ENCODE assay signal across 11 cellular contexts in the genomic region with DNA sequence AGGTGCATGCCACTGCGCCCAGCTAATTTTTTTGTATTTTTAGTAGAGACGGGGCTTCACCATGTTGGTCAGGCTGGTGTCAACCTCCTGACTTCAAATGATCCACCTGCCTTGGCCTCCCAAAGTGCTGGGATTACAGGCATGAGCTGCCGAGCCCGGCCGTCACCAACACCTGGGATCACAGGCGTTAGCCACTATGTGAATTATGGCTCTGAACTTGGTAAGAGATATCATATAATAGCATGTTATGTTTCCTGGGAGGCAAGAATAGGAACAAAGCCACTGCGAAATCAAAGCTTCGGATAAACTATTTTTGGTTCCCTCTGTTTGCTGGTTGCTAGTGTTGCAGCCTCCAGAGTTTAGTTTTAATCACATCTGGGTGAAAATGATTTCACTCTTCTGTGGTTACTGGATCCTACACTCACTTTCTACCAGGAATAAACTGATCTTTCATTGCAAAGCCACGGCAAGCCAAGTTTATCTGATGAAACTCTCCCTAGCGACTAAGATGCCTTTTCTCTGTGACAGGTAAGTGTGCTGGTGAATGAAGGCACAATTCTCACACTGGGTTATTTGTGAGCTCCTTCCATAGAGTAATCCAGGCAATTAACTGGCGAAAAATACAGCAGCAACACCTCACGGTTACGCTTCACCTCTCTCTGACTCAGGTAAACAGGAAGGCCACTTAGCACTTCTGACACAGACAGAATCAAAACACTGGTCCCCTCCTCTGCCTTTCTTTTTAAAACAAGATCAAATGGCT. TPM values are rescaled to one million over a fixed set of nuclear protein-coding genes. Genes with fewer than 3 reads are reported as not detected.
DNase-seq lines count a peak whose midpoint lies in the region; ATAC-seq and TF ChIP-seq lines count a peak whose summit lies in the region.
"Had no signal": no experiment of that assay in that cellular context is flagged by ENCODE, and none has a peak within 500 bp of the region (broad histone marks: within the 10 kb centered on the region; RNA-seq: fewer than 3 reads in every experiment).

No MANE protein-coding gene starts in this region.

- CTCF ChIA-PET in Caco-2 (lab: Charles Lee): interaction anchor here (0.7 kb wide), 1 partner anchor 85 kb away, joined by 3 read pairs; no protein-coding TSS in a partner anchor
- CTCF ChIA-PET in OCI-LY7 (lab: Charles Lee; ENCODE audit: unreplicated experiment): no interaction called here
- CTCF ChIA-PET in A673 (lab: Charles Lee): no interaction called here
- CTCF ChIA-PET in activated CD8-positive, alpha-beta memory T cell treated with anti-CD3 and anti-CD28 coated beads, Interleukin-2, amount 10 ng/mL, durations not matched to agents 7 days and 5 days (lab: Charles Lee): no interaction called here

- H3K27me3 Mint-ChIP-seq in Caco-2 (ENCODE audit: insufficient read depth, unreplicated experiment) (no peaks in the 10 kb centered on the region), neural crest cell (ENCODE audit: low read depth) (no peaks in the 10 kb centered on the region)
- no peaks in the 10 kb centered on the region for H3K27me3 Mint-ChIP-seq in activated CD8-positive, alpha-beta memory T cell treated with anti-CD3 and anti-CD28 coated beads, Interleukin-2, amount 10 ng/mL, durations not matched to agents 7 days and 5 days

- H2AFZ ChIP-seq in OCI-LY7 (ENCODE audit: low read length): no peak overlapping the region; the same call in 1 of the 2 replicates

- intact Hi-C loops in Caco-2 (cut with micrococcal nuclease; ENCODE audit: unreplicated experiment) (loop anchor here (5.0 kb wide), 1 partner anchor 58 kb away; a partner anchor contains a TSS), OCI-LY7 (cut with micrococcal nuclease; ENCODE audit: unreplicated experiment) (no loop called here), dorsolateral prefrontal cortex (cut with DNase I) (loop anchor here (5.0 to 10.0 kb wide), 4 partner anchors 58 to 210 kb away; a partner anchor contains a TSS), A673 (cut with micrococcal nuclease; ENCODE audit: unreplicated experiment) (no loop called here)

- no peaks in the 10 kb centered on the region for H3K27me3 ChIP-seq in Caco-2 (replicated peaks; ENCODE audit: control insufficient read depth, insufficient read depth, low read length)
- H3K27me3 ChIP-seq in dorsolateral prefrontal cortex: no peaks in the 10 kb centered on the region
- no peaks in the 10 kb centered on the region for H3K27me3 ChIP-seq in A673 (replicated peaks; ENCODE audit: insufficient read depth, low read depth, low read length, poor library complexity)
- H3K27me3 ChIP-seq: neutrophil had no signal

- H3K9me2 ChIP-seq in OCI-LY7 (ENCODE audit: insufficient read depth, low read length): no peaks in the 10 kb centered on the region

- H3K4me3 ChIP-seq in Caco-2 (ENCODE audit: low read depth, low read length): no peak overlapping the region
- H3K4me3 ChIP-seq in OCI-LY7 (ENCODE audit: low read depth, low read length, poor library complexity, severe bottlenecking): no peak overlapping the region
- H3K4me3 ChIP-seq in dorsolateral prefrontal cortex: peak overlapping the region in 1 of 59 donors; percentile 15
- H3K4me3 ChIP-seq in A673 (ENCODE audit: low read depth, low read length, poor library complexity, severe bottlenecking): no peak overlapping the region

- H3K4me3 Mint-ChIP-seq in Caco-2 (ENCODE audit: unreplicated experiment) (no peak overlapping the region), neural crest cell (no peak overlapping the region)
- H3K4me3 Mint-ChIP-seq in activated CD8-positive, alpha-beta memory T cell treated with anti-CD3 and anti-CD28 coated beads, Interleukin-2, amount 10 ng/mL, durations not matched to agents 7 days and 5 days: no peak overlapping the region

- H3K36me3 Mint-ChIP-seq in Caco-2 (ENCODE audit: insufficient read depth, unreplicated experiment): peaks cover 32% of the 10 kb centered on the region
- peaks cover 3% of the 10 kb centered on the region for H3K36me3 Mint-ChIP-seq in neural crest cell (ENCODE audit: low read depth)
- peaks cover 3% of the 10 kb centered on the region for H3K36me3 Mint-ChIP-seq in activated CD8-positive, alpha-beta memory T cell treated with anti-CD3 and anti-CD28 coated beads, Interleukin-2, amount 10 ng/mL, durations not matched to agents 7 days and 5 days

- DNase-seq in Caco-2 (no peak), OCI-LY7 (ENCODE audit: low spot score) (peak; percentile 18), dorsolateral prefrontal cortex (no peak), neural crest cell (ENCODE audit: low read depth, low spot score) (no peak), A673 (ENCODE audit: low spot score) (no peak)
- no peak for DNase-seq in activated effector memory CD4-positive, alpha-beta T cell treated with Interleukin-2 at 50 U/mL for 16 hours
- no peak for DNase-seq in activated CD8-positive, alpha-beta memory T cell treated with anti-CD3 and anti-CD28 coated beads, Interleukin-2, amount 10 ng/mL, durations not matched to agents 7 days and 5 days
- DNase-seq: DND-41; erythroblast; stimulated activated CD4-positive, alpha-beta T cell treated with anti-CD3 and anti-CD28 coated beads, Interleukin-1b, Interleukin-23, amount 100 ng/mL, for 48 hours had no signal

- H3K9me3 ChIP-seq in Caco-2: no peaks in the 10 kb centered on the region
- H3K9me3 ChIP-seq in OCI-LY7 (ENCODE audit: low read length): no peaks in the 10 kb centered on the region
- no peaks in the 10 kb centered on the region for H3K9me3 ChIP-seq in A673 (ENCODE audit: low read depth, low read length, poor library complexity, severe bottlenecking)
- H3K9me3 ChIP-seq: neutrophil had no signal

- no peaks in the 10 kb centered on the region for H4K20me1 ChIP-seq in OCI-LY7 (ENCODE audit: insufficient read depth, low read length)

- peaks cover 2% of the 10 kb centered on the region; the same call in 1 of the 2 replicates for H3K36me3 ChIP-seq in Caco-2 (ENCODE audit: control insufficient read depth, insufficient read depth, low read length)
- no peaks in the 10 kb centered on the region; the same call in 1 of the 2 replicates for H3K36me3 ChIP-seq in OCI-LY7 (ENCODE audit: insufficient read depth, low read length)
- peaks cover 13% of the 10 kb centered on the region for H3K36me3 ChIP-seq in A673 (ENCODE audit: insufficient read depth, low read length, poor library complexity, severe bottlenecking)

- H3K9me3 Mint-ChIP-seq in Caco-2 (ENCODE audit: unreplicated experiment): no peaks in the 10 kb centered on the region
- H3K9me3 Mint-ChIP-seq in neural crest cell: no peaks in the 10 kb centered on the region
- no peaks in the 10 kb centered on the region for H3K9me3 Mint-ChIP-seq in activated CD8-positive, alpha-beta memory T cell treated with anti-CD3 and anti-CD28 coated beads, Interleukin-2, amount 10 ng/mL, durations not matched to agents 7 days and 5 days (ENCODE audit: low read depth)

- peaks cover 18% of the 10 kb centered on the region for H3K4me1 ChIP-seq in Caco-2
- peaks cover 12% of the 10 kb centered on the region for H3K4me1 ChIP-seq in OCI-LY7 (ENCODE audit: insufficient read depth, low read length, poor library complexity, severe bottlenecking)
- H3K4me1 ChIP-seq in A673 (ENCODE audit: insufficient read depth, low read length, poor library complexity, severe bottlenecking): no peaks in the 10 kb centered on the region

- peaks cover 25% of the 10 kb centered on the region for H3K4me1 Mint-ChIP-seq in Caco-2 (ENCODE audit: low read depth, unreplicated experiment)
- peaks cover 4% of the 10 kb centered on the region for H3K4me1 Mint-ChIP-seq in neural crest cell
- peaks cover 1% of the 10 kb centered on the region for H3K4me1 Mint-ChIP-seq in activated CD8-positive, alpha-beta memory T cell treated with anti-CD3 and anti-CD28 coated beads, Interleukin-2, amount 10 ng/mL, durations not matched to agents 7 days and 5 days

- no peak for ATAC-seq in activated CD8-positive, alpha-beta memory T cell treated with anti-CD3 and anti-CD28 coated beads, Interleukin-2, amount 10 ng/mL, durations not matched to agents 7 days and 5 days

- H3K27ac ChIP-seq in OCI-LY7 (ENCODE audit: low read depth, low read length, poor library complexity, severe bottlenecking) (peak overlapping the region; percentile 30), dorsolateral prefrontal cortex (peak overlapping the region; percentile 9 to 98 (median 72)), A673 (ENCODE audit: low read depth, low read length, poor library complexity, severe bottlenecking) (no peak overlapping the region)
- H3K27ac ChIP-seq: neutrophil had no signal

- TF ChIP-seq CTCF in Caco-2 (IDR thresholded peaks at IDR 0.05; ENCODE audit: insufficient read depth in 1 of 2, low read depth in 1 of 2, low read length in 1 of 2, severe bottlenecking in 1 of 2, unreplicated experiment in 1 of 2): no peak
- TF ChIP-seq CTCF in OCI-LY7 (conservative IDR thresholded peaks at IDR 0.05; ENCODE audit: low read length): no peak
- no peak for TF ChIP-seq CTCF in dorsolateral prefrontal cortex (IDR thresholded peaks at IDR 0.05 in 54 of 56, conservative IDR thresholded peaks at IDR 0.05 in 2 of 56; ENCODE audit: low read depth in 1 of 56, partially characterized antibody in 56 of 56)
- no peak for TF ChIP-seq CTCF in neural crest cell (conservative IDR thresholded peaks at IDR 0.05)
- no peak for TF ChIP-seq CTCF in A673 (conservative IDR thresholded peaks at IDR 0.05; ENCODE audit: low read depth, low read length)

- BruUV-seq in Caco-2 (replicated peaks; lab: Mats Ljungman, UMichigan): no TSS peak
- no TSS peak for BruUV-seq in OCI-LY7 (replicated peaks; lab: Mats Ljungman, UMichigan)
- BruUV-seq in A673 (replicated peaks; lab: Mats Ljungman, UMichigan): no TSS peak

- POLR2A ChIA-PET in Caco-2 (lab: Charles Lee): interaction anchor here (0.5 kb wide), 1 partner anchor 324 kb away, joined by 5 read pairs; no protein-coding TSS in a partner anchor
- POLR2A ChIA-PET in OCI-LY7 (lab: Charles Lee): interaction anchor here (0.6 to 0.9 kb wide), 3 partner anchors 15 to 1630 kb away, joined by 3 to 5 read pairs (median 3); no protein-coding TSS in a partner anchor
- POLR2A ChIA-PET in A673 (lab: Charles Lee; ENCODE audit: low non-redundant PET): no interaction called here

- peak overlapping the region; percentile 32; the same call in 1 of the 2 replicates for H3K4me2 ChIP-seq in OCI-LY7 (ENCODE audit: low read length)

- H3K27ac Mint-ChIP-seq in Caco-2 (ENCODE audit: unreplicated experiment) (peak overlapping the region; percentile 30), neural crest cell (ENCODE audit: unreplicated experiment) (peak overlapping the region; percentile 37)
- no peak overlapping the region for H3K27ac Mint-ChIP-seq in activated CD8-positive, alpha-beta memory T cell treated with anti-CD3 and anti-CD28 coated beads, Interleukin-2, amount 10 ng/mL, durations not matched to agents 7 days and 5 days

- no peaks in the 10 kb centered on the region for H3K79me2 ChIP-seq in OCI-LY7 (ENCODE audit: insufficient read depth, low read depth, low read length)

RNA-seq across cellular contexts. Expression of a gene that starts 16.7 kb away (rescaled TPM):
- total RNA-seq in Caco-2 (2022): 22.0 and 22.7 TPM in 2 replicates
- total RNA-seq in OCI-LY7 (2014; rRNA removed; shearing (Covaris generic)): 31.3 and 43.7 TPM in 2 replicates
- 29.3 and 32.9 TPM in 2 replicates for total RNA-seq in OCI-LY7 (2022)
- 10 to 100 TPM; 18.2 to 41.5 (median 27.9) TPM for total RNA-seq in dorsolateral prefrontal cortex
- total RNA-seq in neural crest cell: 21.3 and 25.1 TPM in 2 replicates
- 19.1 and 20.6 TPM in 2 replicates for total RNA-seq in A673 (2021)
- 10 to 100 TPM; 31.0 to 32.1 TPM for total RNA-seq in activated CD8-positive, alpha-beta memory T cell treated with anti-CD3 and anti-CD28 coated beads, Interleukin-2, amount 10 ng/mL, durations not matched to agents 7 days and 5 days

RNA-seq across cellular contexts. Expression of a gene that starts 38.2 kb away (rescaled TPM):
- total RNA-seq in Caco-2 (2022): 3.1 and 3.2 TPM in 2 replicates
- total RNA-seq in OCI-LY7 (2014; rRNA removed; shearing (Covaris generic)): 3.4 and 4.0 TPM in 2 replicates
- 5.5 and 6.8 TPM in 2 replicates for total RNA-seq in OCI-LY7 (2022)
- 1 to 10 TPM; 2.1 to 6.7 (median 3.9) TPM for total RNA-seq in dorsolateral prefrontal cortex
- 1.6 and 1.9 TPM in 2 replicates for total RNA-seq in neural crest cell
- total RNA-seq in A673 (2021): 1.7 and 1.9 TPM in 2 replicates
- total RNA-seq in activated CD8-positive, alpha-beta memory T cell treated with anti-CD3 and anti-CD28 coated beads, Interleukin-2, amount 10 ng/mL, durations not matched to agents 7 days and 5 days: 10 to 100 TPM in 1 of 2 experiments, 1 to 10 TPM in 1; 6.3 to 11.3 TPM

RNA-seq across cellular contexts. Expression of a gene that starts 58.8 kb away (rescaled TPM):
- total RNA-seq in Caco-2 (2022) (16.2 and 17.0 TPM in 2 replicates), OCI-LY7 (2022) (0.74 and 0.86 TPM in 2 replicates), dorsolateral prefrontal cortex (10 to 100 TPM; 26.8 to 64.9 (median 37.5) TPM), neural crest cell (23.5 and 24.9 TPM in 2 replicates), A673 (2021) (10.2 and 17.4 TPM in 2 replicates)
- total RNA-seq in OCI-LY7 (2014; rRNA removed; shearing (Covaris generic)): 0.05 and 0.38 TPM in 2 replicates
- total RNA-seq in activated CD8-positive, alpha-beta memory T cell treated with anti-CD3 and anti-CD28 coated beads, Interleukin-2, amount 10 ng/mL, durations not matched to agents 7 days and 5 days: 1 to 10 TPM; 1.5 TPM

Comparison
In these comparisons a context has a peak if more than half of its experiments do, and no peak if none do; other contexts are left out.
1. intact Hi-C loops: an anchor here in Caco-2 (5.0 kb wide) and dorsolateral prefrontal cortex (5.0 to 10.0 kb wide); none called in OCI-LY7 and A673.